In genomic region chr11:80362578-80362977, GRCh38 we compare ENCODE assay signal across 1 cellular context.
TF ChIP-seq lines count a peak whose summit lies in the region.

No MANE protein-coding gene starts in this region.

TF ChIP-seq in H1, 55 proteins besides CTCF, POLR2A, EP300 and RAD21 (continued from another document):
- TF ChIP-seq YY1 (IDR thresholded peaks at IDR 0.05; ENCODE audit: low read depth, low read length) = no peak
TF ChIP-seq in H1: peak in this region for 0.
